In the genomic region with DNA sequence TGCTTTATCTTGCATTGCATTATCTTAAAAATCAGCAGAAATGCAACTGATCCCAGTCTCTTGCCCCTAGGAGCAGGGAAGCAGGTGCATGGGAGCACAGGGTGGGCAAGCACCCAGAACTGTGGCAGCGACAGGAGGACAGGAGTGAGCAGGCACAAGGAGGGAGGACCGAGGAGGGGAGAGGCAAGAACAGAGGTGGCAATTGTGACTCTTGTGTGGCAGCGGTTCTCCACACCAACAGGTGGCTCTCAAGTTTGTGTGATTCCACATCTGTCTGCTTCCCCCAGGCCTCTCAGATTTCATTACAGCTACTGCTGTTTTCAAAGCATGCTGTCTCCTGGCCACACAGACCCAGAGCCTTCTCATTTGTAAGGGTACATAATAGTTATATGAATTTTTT, we compare ENCODE assay signal across 15 cellular contexts.
DNase-seq lines count a peak whose midpoint lies in the region; ATAC-seq and TF ChIP-seq lines count a peak whose summit lies in the region.
"Had no signal": no experiment of that assay in that cellular context is flagged by ENCODE, and none has a peak within 500 bp of the region (broad histone marks: within the 10 kb centered on the region; RNA-seq: fewer than 3 reads in every experiment).

No MANE protein-coding gene starts in this region.

- TF ChIP-seq CTCF in GM12872 (IDR thresholded peaks at IDR 0.05; ENCODE audit: insufficient read depth, low read depth, low read length): 0 out of 3 replicates have a peak, but pooled peaks have one; percentile 19
- peak; percentile 16 for TF ChIP-seq CTCF in astrocyte of the spinal cord (IDR thresholded peaks at IDR 0.05; ENCODE audit: low read depth, low read length)
- TF ChIP-seq CTCF in nephron (IDR thresholded peaks at IDR 0.05; ENCODE audit: unreplicated experiment in 3 of 3): peak in 1 of 3 experiments; percentile 18

- no peaks in the 10 kb centered on the region for H3K9me3 Mint-ChIP-seq in nephron
- H3K9me3 Mint-ChIP-seq in activated CD8-positive, alpha-beta memory T cell treated with anti-CD3 and anti-CD28 coated beads, Interleukin-2, amount 10 ng/mL, durations not matched to agents 7 days and 5 days (ENCODE audit: low read depth): no peaks in the 10 kb centered on the region

- H3K36me3 Mint-ChIP-seq in nephron (ENCODE audit: low read depth): peaks cover 55% of the 10 kb centered on the region
- H3K36me3 Mint-ChIP-seq in activated CD8-positive, alpha-beta memory T cell treated with anti-CD3 and anti-CD28 coated beads, Interleukin-2, amount 10 ng/mL, durations not matched to agents 7 days and 5 days: peaks cover 46% of the 10 kb centered on the region

- H3K27me3 Mint-ChIP-seq in nephron (ENCODE audit: low read depth): no peaks in the 10 kb centered on the region
- H3K27me3 Mint-ChIP-seq in activated CD8-positive, alpha-beta memory T cell treated with anti-CD3 and anti-CD28 coated beads, Interleukin-2, amount 10 ng/mL, durations not matched to agents 7 days and 5 days: no peaks in the 10 kb centered on the region

- H3K27ac Mint-ChIP-seq in nephron: peak overlapping the region; percentile 84 to 87 (median 87)
- H3K27ac Mint-ChIP-seq in activated CD8-positive, alpha-beta memory T cell treated with anti-CD3 and anti-CD28 coated beads, Interleukin-2, amount 10 ng/mL, durations not matched to agents 7 days and 5 days: no peak overlapping the region

- H3K4me3 ChIP-seq in astrocyte of the spinal cord (ENCODE audit: low read depth, low read length): no peak overlapping the region
- H3K4me3 ChIP-seq: dorsolateral prefrontal cortex had no signal

- no peak for ATAC-seq in activated CD8-positive, alpha-beta memory T cell treated with anti-CD3 and anti-CD28 coated beads, Interleukin-2, amount 10 ng/mL, durations not matched to agents 7 days and 5 days

- CTCF ChIA-PET in activated CD8-positive, alpha-beta memory T cell treated with anti-CD3 and anti-CD28 coated beads, Interleukin-2, amount 10 ng/mL, durations not matched to agents 7 days and 5 days (lab: Charles Lee): interaction anchor here (0.6 to 0.7 kb wide), 2 partner anchors 185 to 240 kb away, joined by 3 to 5 read pairs; no protein-coding TSS in a partner anchor

- peaks cover 30% of the 10 kb centered on the region for H3K4me1 Mint-ChIP-seq in nephron
- peaks cover 27% of the 10 kb centered on the region for H3K4me1 Mint-ChIP-seq in activated CD8-positive, alpha-beta memory T cell treated with anti-CD3 and anti-CD28 coated beads, Interleukin-2, amount 10 ng/mL, durations not matched to agents 7 days and 5 days

- in situ Hi-C loops in astrocyte of the spinal cord (cut with HindIII; ENCODE audit: low sequenced_read_pairs): no loop called here

- DNase-seq in NCI-H524 (lab: John Stamatoyannopoulos, UW) (peak; percentile 14 to 19), NCI-H524 treated with DMSO at 0.1 percent for 48 hours (lab: John Stamatoyannopoulos, UW) (no peak), astrocyte of the spinal cord (ENCODE audit: low read depth, low spot score) (no peak), GM19240 (ENCODE audit: insufficient read length, low spot score) (no peak)
- DNase-seq in activated CD8-positive, alpha-beta memory T cell treated with anti-CD3 and anti-CD28 coated beads, Interleukin-2, amount 10 ng/mL, durations not matched to agents 7 days and 5 days: no peak
- DNase-seq in stimulated activated CD4-positive, alpha-beta T cell treated with anti-CD3 and anti-CD28 coated beads, Interleukin-1b, Interleukin-23, amount 100 ng/mL, for 48 hours: no peak
- DNase-seq: amygdala; DMS79; Kasumi-1; midbrain; NCI-H226; stimulated activated CD8-positive, alpha-beta memory T cell treated with anti-CD3 and anti-CD28 coated beads, Interleukin-4, amount 100 ng/mL, for 48 hours had no signal

- H3K4me3 Mint-ChIP-seq in nephron: no peak overlapping the region
- no peak overlapping the region for H3K4me3 Mint-ChIP-seq in activated CD8-positive, alpha-beta memory T cell treated with anti-CD3 and anti-CD28 coated beads, Interleukin-2, amount 10 ng/mL, durations not matched to agents 7 days and 5 days

Comparison
In these comparisons a context has a peak if more than half of its experiments do, and no peak if none do; other contexts are left out.
1. DNase-seq: peak in NCI-H524 (2 of 2); none in NCI-H524 treated with DMSO at 0.1 percent for 48 hours (single experiment), astrocyte of the spinal cord (single experiment), activated CD8-positive, alpha-beta memory T cell treated with anti-CD3 and anti-CD28 coated beads, Interleukin-2, amount 10 ng/mL, durations not matched to agents 7 days and 5 days (single experiment), stimulated activated CD4-positive, alpha-beta T cell treated with anti-CD3 and anti-CD28 coated beads, Interleukin-1b, Interleukin-23, amount 100 ng/mL, for 48 hours (single experiment) and GM19240 (single experiment).